In genomic region chr12:122979908-122980191, GRCh38 we compare ENCODE assay signal across 1 cellular context.
TF ChIP-seq lines count a peak whose summit lies in the region.

No MANE protein-coding gene starts in this region.

TF ChIP-seq in SK-N-SH treated with all-trans-retinoic acid at 6 μM for 48 hours, 23 proteins besides CTCF, POLR2A, EP300 and RAD21 (continued from another document):
- TF ChIP-seq, protein P1, sequence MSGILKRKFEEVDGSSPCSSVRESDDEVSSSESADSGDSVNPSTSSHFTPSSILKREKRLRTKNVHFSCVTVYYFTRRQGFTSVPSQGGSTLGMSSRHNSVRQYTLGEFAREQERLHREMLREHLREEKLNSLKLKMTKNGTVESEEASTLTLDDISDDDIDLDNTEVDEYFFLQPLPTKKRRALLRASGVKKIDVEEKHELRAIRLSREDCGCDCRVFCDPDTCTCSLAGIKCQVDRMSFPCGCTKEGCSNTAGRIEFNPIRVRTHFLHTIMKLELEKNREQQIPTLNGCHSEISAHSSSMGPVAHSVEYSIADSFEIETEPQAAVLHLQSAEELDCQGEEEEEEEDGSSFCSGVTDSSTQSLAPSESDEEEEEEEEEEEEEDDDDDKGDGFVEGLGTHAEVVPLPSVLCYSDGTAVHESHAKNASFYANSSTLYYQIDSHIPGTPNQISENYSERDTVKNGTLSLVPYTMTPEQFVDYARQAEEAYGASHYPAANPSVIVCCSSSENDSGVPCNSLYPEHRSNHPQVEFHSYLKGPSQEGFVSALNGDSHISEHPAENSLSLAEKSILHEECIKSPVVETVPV (CRISPR knock-in tag; IDR thresholded peaks at IDR 0.05): no peak
